12 cellular contexts compared by ENCODE assay signal in genomic region chr1:235864965-235865525, GRCh38. TPM values are rescaled to one million over a fixed set of nuclear protein-coding genes. Genes with fewer than 3 reads are reported as not detected.
DNase-seq lines count a peak whose midpoint lies in the region; ATAC-seq, FAIRE-seq and TF ChIP-seq lines count a peak whose summit lies in the region.
"Had no signal": no experiment of that assay in that cellular context is flagged by ENCODE, and none has a peak within 500 bp of the region (broad histone marks: within the 10 kb centered on the region; RNA-seq: fewer than 3 reads in every experiment).

No MANE protein-coding gene starts in this region.

- DNase-seq in NOMO-1 (lab: John Stamatoyannopoulos, UW; ENCODE audit: unreplicated experiment in 2 of 2) (peak; percentile 23 to 29), NOMO-1 treated with dmso at 0.1 percent for 144 hours (lab: John Stamatoyannopoulos, UW; ENCODE audit: unreplicated experiment) (no peak), WTC11 (ENCODE audit: low spot score) (no peak), keratinocyte (ENCODE audit: low read depth, low spot score) (no peak), stomach (no peak), NCI-H1694 (lab: John Stamatoyannopoulos, UW) (no peak), Ammon's horn (ENCODE audit: low spot score) (no peak)
- DNase-seq: activated effector memory CD4-positive, alpha-beta T cell treated with anti-CD3 and anti-CD28 coated beads, Interleukin-2, amount 50 U/mL, for 16 hours; H7; left colon; NCI-H226 had no signal

- H3K36me3 ChIP-seq in keratinocyte (ENCODE audit: control insufficient read depth in 2 of 2, extremely low read depth in 1 of 2, insufficient read depth in 2 of 2, low read length in 2 of 2) = no peaks in the 10 kb centered on the region
- H3K36me3 ChIP-seq in stomach = no peaks in the 10 kb centered on the region

- POLR2A ChIA-PET in WTC11 (lab: Charles Lee) = no interaction called here

- no peak for FAIRE-seq in keratinocyte (lab: Jason Lieb, UNC)

- intact Hi-C loops in stomach (cut with DNase I; ENCODE audit: low total_unique reads) = no loop called here

- no peaks in the 10 kb centered on the region for H3K9me1 ChIP-seq in keratinocyte (ENCODE audit: control insufficient read depth, extremely low read depth, insufficient read depth, low read length)

- dilution Hi-C loops in keratinocyte (cut with MboI; ENCODE audit: extremely low pct_ligation_motif_present, low sequenced_read_pairs) = no loop called here

- H3K27ac ChIP-seq in keratinocyte (ENCODE audit: control insufficient read depth, insufficient read depth, low read length) = no peak overlapping the region
- H3K27ac ChIP-seq in stomach = peak overlapping the region in 4 of 5 donors; percentile 97 to 100 (median 98)

- H3K4me3 ChIP-seq in keratinocyte (ENCODE audit: control insufficient read depth in 2 of 3, extremely low read depth in 1 of 3, insufficient read depth in 2 of 3, low read depth in 1 of 3, low read length in 3 of 3) = peak overlapping the region; percentile 63 to 89 (median 76)
- peak overlapping the region; percentile 90 to 94 (median 92) for H3K4me3 ChIP-seq in stomach

- no peaks in the 10 kb centered on the region for H3K36me3 Mint-ChIP-seq in WTC11

- WGBS in stomach, 5 donors = 14 to 35% (median 25%) methylated on average over 2 to 3 of the region's 3 CpGs

- H3K4me2 ChIP-seq in keratinocyte (ENCODE audit: control insufficient read depth, extremely low read depth, insufficient read depth, low read depth, low read length) = peak overlapping the region; percentile 95

- no peak overlapping the region for H3K27ac Mint-ChIP-seq in WTC11

- no peaks in the 10 kb centered on the region for H3K9me3 ChIP-seq in keratinocyte (ENCODE audit: control insufficient read depth, low read depth, low read length)
- H3K9me3 ChIP-seq in stomach = no peaks in the 10 kb centered on the region

- ATAC-seq in WTC11 = no peak
- ATAC-seq in HG03139 (IDR thresholded peaks at IDR 0.05; ENCODE audit: unreplicated experiment) = no peak
- ATAC-seq: left colon had no signal

- no peak for TF ChIP-seq POLR2A in stomach (IDR thresholded peaks at IDR 0.05)

- no peak for TF ChIP-seq CTCF in WTC11 (IDR thresholded peaks at IDR 0.05)
- no peak for TF ChIP-seq CTCF in keratinocyte (optimal IDR thresholded peaks at IDR 0.05 in 1 of 3, IDR thresholded peaks at IDR 0.05 in 1 of 3, conservative IDR thresholded peaks at IDR 0.05 in 1 of 3; ENCODE audit: extremely low read depth in 1 of 3, insufficient read depth in 2 of 3, low read length in 3 of 3)
- no peak for TF ChIP-seq CTCF in stomach (IDR thresholded peaks at IDR 0.05)

- H3K79me2 ChIP-seq in keratinocyte (ENCODE audit: control insufficient read depth, insufficient read depth, low read length) = peaks cover 57% of the 10 kb centered on the region

- no peaks in the 10 kb centered on the region for H4K20me1 ChIP-seq in keratinocyte (ENCODE audit: control insufficient read depth, extremely low read depth, insufficient read depth, low read length)

- no peak overlapping the region for H2AFZ ChIP-seq in keratinocyte (ENCODE audit: control insufficient read depth, low read length)

- H3K9ac ChIP-seq in keratinocyte (ENCODE audit: control insufficient read depth, extremely low read depth, insufficient read depth, low read length) = peak overlapping the region; percentile 88

- no peak for TF ChIP-seq EP300 in stomach (IDR thresholded peaks at IDR 0.05)

- H3K9me3 Mint-ChIP-seq in WTC11 = no peaks in the 10 kb centered on the region

- peaks cover 15% of the 10 kb centered on the region for H3K4me1 Mint-ChIP-seq in WTC11

- peak overlapping the region; percentile 2 for H3K4me3 Mint-ChIP-seq in WTC11

- H3K27me3 Mint-ChIP-seq in WTC11 (ENCODE audit: low read depth) = peaks cover 35% of the 10 kb centered on the region

- CTCF ChIA-PET in WTC11 (lab: Charles Lee) = interaction anchor here (1.3 to 3.3 kb wide), 3 partner anchors 81 to 201 kb away, joined by 3 to 85 read pairs (median 5); no protein-coding TSS in a partner anchor

- H3K27me3 ChIP-seq in keratinocyte (ENCODE audit: control insufficient read depth, extremely low read depth, insufficient read depth, low read length) (no peaks in the 10 kb centered on the region), stomach (no peaks in the 10 kb centered on the region)

- H3K4me1 ChIP-seq in keratinocyte (ENCODE audit: control insufficient read depth, extremely low read depth, insufficient read depth, low read length) (peaks cover 22% of the 10 kb centered on the region), stomach (peaks cover 24 to 63% (median 52%) of the 10 kb centered on the region in 4 donors)

TF ChIP-seq in WTC11, 78 proteins besides CTCF, POLR2A, EP300 and RAD21:
- TF ChIP-seq MAX (CRISPR knock-in tag; IDR thresholded peaks at IDR 0.05) = no peak

RNA-seq across cellular contexts. Expression of gene LYST, which starts 1.7 kb away (rescaled TPM):
- total RNA-seq in WTC11 (2021) = 0.46 to 0.99 TPM (median 0.59 TPM) in 3 replicates
- 9.5 to 30.9 TPM (median 24.7 TPM) in 3 replicates for polyA plus RNA-seq in keratinocyte
- 29.2 TPM for polyA plus RNA-seq in keratinocyte (2011; ENCODE audit: low read depth)
- 5.9 and 13.2 TPM in 2 replicates for polyA plus RNA-seq in keratinocyte (2011; cell fraction: cytosol; rRNA removed)
- polyA plus RNA-seq in keratinocyte (2011; cell fraction: nucleus; rRNA removed) = 49.0 and 52.9 TPM in 2 replicates
- polyA plus RNA-seq in keratinocyte (2012; ENCODE audit: low replicate concordance) = 7.7 and 20.9 TPM in 2 replicates
- polyA minus RNA-seq in keratinocyte = 13.1 to 108 TPM (median 83.3 TPM) in 3 replicates
- polyA minus RNA-seq in keratinocyte (2011; cell fraction: cytosol; rRNA and poly(A)+ RNA removed) = 11.1 TPM
- 126 and 238 TPM in 2 replicates for polyA minus RNA-seq in keratinocyte (2011; cell fraction: nucleus; rRNA and poly(A)+ RNA removed)
- total RNA-seq in stomach = 10 to 100 TPM in 4 of 5 donors, 1 to 10 TPM in 1; 1.7 to 95.6 (median 37.3) TPM
- polyA plus RNA-seq in stomach = 1 to 10 TPM; 4.9 to 8.6 (median 5.5) TPM

Comparison
In these comparisons a context has a peak if more than half of its experiments do, and no peak if none do; other contexts are left out.
1. DNase-seq: peak in NOMO-1 (2 of 2); none in NOMO-1 treated with dmso at 0.1 percent for 144 hours (single experiment), WTC11 (single experiment), keratinocyte (single experiment), stomach (single experiment), NCI-H1694 (single experiment) and Ammon's horn (single experiment).